ENCODE assay signal across 12 cellular contexts in the genomic region with DNA sequence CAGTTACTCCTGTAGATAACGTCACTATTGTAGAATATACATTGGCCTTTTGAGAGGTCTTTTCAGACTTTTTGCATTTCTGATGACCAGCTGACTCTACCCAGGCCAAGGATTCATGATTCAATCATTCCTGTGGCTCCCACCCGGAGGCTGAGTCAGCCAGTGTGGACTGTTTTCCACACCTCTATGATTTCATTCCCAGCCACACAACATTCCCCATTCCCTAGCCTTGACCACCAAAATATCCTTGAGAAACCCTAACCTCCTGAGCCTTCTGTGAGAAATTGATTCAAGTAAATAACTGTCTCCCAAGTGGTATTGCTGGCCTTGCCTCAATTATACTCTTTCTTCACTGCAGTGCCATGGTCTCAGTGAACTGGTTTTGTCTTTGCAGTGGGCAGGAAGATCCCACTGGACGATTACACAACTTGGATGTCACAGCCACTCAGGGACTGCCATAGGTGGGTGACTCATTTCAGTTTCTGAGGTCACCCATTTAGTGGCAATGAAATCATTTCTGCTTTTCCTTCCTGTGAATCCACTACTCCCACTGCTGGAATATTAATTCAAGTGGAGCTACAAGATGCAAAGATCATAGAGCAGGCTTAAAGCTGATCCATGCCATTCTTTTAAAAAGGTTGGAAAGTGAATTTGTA.
A peak's percentile ranks its signal among the peaks of the same experiment; 100 is the strongest.
DNase-seq lines count a peak whose midpoint lies in the region; ATAC-seq and TF ChIP-seq lines count a peak whose summit lies in the region.
"Had no signal": no experiment of that assay in that cellular context is flagged by ENCODE, and none has a peak within 500 bp of the region (broad histone marks: within the 10 kb centered on the region; RNA-seq: fewer than 3 reads in every experiment).

No MANE protein-coding gene starts in this region.

- DNase-seq in COLO829 (ENCODE audit: low spot score) (peak; percentile 74), MG63 (peak; percentile 48), brain microvascular endothelial cell (peak; percentile 97), kidney tubule cell (ENCODE audit: low spot score) (peak; percentile 99), GM03348 (ENCODE audit: low spot score) (no peak)
- DNase-seq in activated effector memory CD4-positive, alpha-beta T cell treated with Interleukin-2 at 50 U/mL for 16 hours = no peak
- DNase-seq: activated CD4-positive, alpha-beta T cell treated with anti-CD3 and anti-CD28 coated beads for 48 hours; natural killer cell; stimulated activated naive CD4-positive, alpha-beta T cell had no signal

- H3K4me3 ChIP-seq in MG63 (no peak overlapping the region), brain microvascular endothelial cell (ENCODE audit: low read depth, low read length) (no peak overlapping the region)
- H3K4me3 ChIP-seq: SJSA1 had no signal

- no peaks in the 10 kb centered on the region for H3K36me3 ChIP-seq in MG63
- no peaks in the 10 kb centered on the region for H3K36me3 ChIP-seq in brain microvascular endothelial cell (replicated peaks)
- H3K36me3 ChIP-seq: SJSA1 had no signal

- TF ChIP-seq CTCF in brain microvascular endothelial cell (IDR thresholded peaks at IDR 0.05; ENCODE audit: low read depth, low read length, missing control alignments) = no peak

- in situ Hi-C loops in brain microvascular endothelial cell (cut with HindIII; ENCODE audit: low pct_ligation_motif_present, low sequenced_read_pairs) = no loop called here

- H3K27ac ChIP-seq in brain microvascular endothelial cell = peak overlapping the region; percentile 93
- H3K27ac ChIP-seq: SJSA1 had no signal

- ATAC-seq in HG03095 (IDR thresholded peaks at IDR 0.05; ENCODE audit: unreplicated experiment) (no peak), HG03469 (IDR thresholded peaks at IDR 0.05; ENCODE audit: unreplicated experiment) (no peak)
- ATAC-seq: natural killer cell had no signal

- H3K27me3 ChIP-seq in MG63 = no peaks in the 10 kb centered on the region; the same call in 1 of the 2 replicates
- no peaks in the 10 kb centered on the region for H3K27me3 ChIP-seq in brain microvascular endothelial cell (replicated peaks)
- H3K27me3 ChIP-seq: SJSA1 had no signal

- no peaks in the 10 kb centered on the region for H3K9me3 ChIP-seq in MG63

Comparison
In these comparisons a context has a peak if more than half of its experiments do, and no peak if none do; other contexts are left out.
1. DNase-seq: peak in COLO829 (single experiment), MG63 (single experiment), brain microvascular endothelial cell (single experiment) and kidney tubule cell (single experiment); none in activated effector memory CD4-positive, alpha-beta T cell treated with Interleukin-2 at 50 U/mL for 16 hours (single experiment) and GM03348 (single experiment).